Comparison of ENCODE assay signal across 15 cellular contexts in the genomic region with DNA sequence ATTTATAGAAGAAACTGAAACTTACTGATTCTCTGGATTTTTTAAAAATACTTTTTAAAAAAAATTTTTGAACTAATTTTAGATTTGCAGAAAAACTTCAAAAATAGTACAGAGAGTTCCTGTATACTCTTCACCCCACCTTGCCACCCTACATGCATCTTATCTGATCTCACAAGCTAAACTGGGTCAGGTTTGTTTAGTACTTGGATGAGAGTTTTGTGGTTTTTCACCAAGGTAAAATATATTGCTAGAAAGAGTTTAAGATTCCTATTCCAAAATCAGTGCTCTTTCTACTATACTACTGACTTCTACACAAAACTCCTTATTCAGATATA.
DNase-seq lines count a peak whose midpoint lies in the region; ATAC-seq and TF ChIP-seq lines count a peak whose summit lies in the region.
"Had no signal": no experiment of that assay in that cellular context is flagged by ENCODE, and none has a peak within 500 bp of the region (broad histone marks: within the 10 kb centered on the region; RNA-seq: fewer than 3 reads in every experiment).

No MANE protein-coding gene starts in this region.

- H3K4me3 ChIP-seq in CD8-positive, alpha-beta T cell (ENCODE audit: low read depth, low read length): no peak overlapping the region
- no peak overlapping the region for H3K4me3 ChIP-seq in right atrium auricular region
- H3K4me3 ChIP-seq: psoas muscle, transverse colon had no signal

- peak overlapping the region; percentile 50 for H3K27ac Mint-ChIP-seq in CD8-positive, alpha-beta T cell
- H3K27ac Mint-ChIP-seq in activated naive CD8-positive, alpha-beta T cell treated with anti-CD3 and anti-CD28 coated beads, Interleukin-2, amount 50 U/mL, for 24 hours: peak overlapping the region; percentile 91
- H3K27ac Mint-ChIP-seq: activated B cell treated with CpG ODN at 0.5 μM for 24 hours had no signal

- CTCF ChIA-PET in CD8-positive, alpha-beta T cell (lab: Charles Lee): interaction anchor here (1.1 kb wide), 2 partner anchors 322 to 443 kb away, joined by 3 read pairs; no protein-coding TSS in a partner anchor

- peak; percentile 84 for ATAC-seq in CD8-positive, alpha-beta T cell
- ATAC-seq in GM18868 (IDR thresholded peaks at IDR 0.05; ENCODE audit: unreplicated experiment): peak; percentile 74
- peak; percentile 64 for ATAC-seq in HG03039 (IDR thresholded peaks at IDR 0.05; ENCODE audit: unreplicated experiment)
- ATAC-seq in activated naive CD8-positive, alpha-beta T cell treated with anti-CD3 and anti-CD28 coated beads, Interleukin-2, amount 50 U/mL, for 24 hours: peak; percentile 37
- ATAC-seq: left ventricle myocardium superior, psoas muscle had no signal

- peak in 1 of 7 experiments; percentile 38 for DNase-seq in CD8-positive, alpha-beta T cell
- DNase-seq in activated naive CD8-positive, alpha-beta T cell treated with anti-CD3 and anti-CD28 coated beads, Interleukin-2, amount 50 U/mL, for 24 hours: no peak
- DNase-seq in substantia nigra (lab: John Stamatoyannopoulos, UW) (no peak), right atrium auricular region (ENCODE audit: low spot score) (no peak), foreskin melanocyte (no peak), OCI-M1 (lab: John Stamatoyannopoulos, UW) (no peak)
- DNase-seq: activated B cell treated with CpG ODN at 0.5 μM for 24 hours, C1 segment of cervical spinal cord, left ventricle myocardium superior, NCI-H187 treated with DMSO at 0.1 percent for 48 hours, NCI-H524 treated with DMSO at 0.1 percent for 48 hours, psoas muscle, transverse colon had no signal

- POLR2A ChIA-PET in CD8-positive, alpha-beta T cell (lab: Charles Lee): interaction anchor here (0.8 to 1.5 kb wide), 6 partner anchors 9 to 738 kb away, joined by 3 to 5 read pairs (median 3); no protein-coding TSS in a partner anchor

- no peak overlapping the region for H3K4me3 Mint-ChIP-seq in CD8-positive, alpha-beta T cell
- H3K4me3 Mint-ChIP-seq in activated naive CD8-positive, alpha-beta T cell treated with anti-CD3 and anti-CD28 coated beads, Interleukin-2, amount 50 U/mL, for 24 hours: no peak overlapping the region
- H3K4me3 Mint-ChIP-seq: activated B cell treated with CpG ODN at 0.5 μM for 24 hours had no signal

- no peak for TF ChIP-seq CTCF in CD8-positive, alpha-beta T cell (IDR thresholded peaks at IDR 0.05)
- no peak for TF ChIP-seq CTCF in right atrium auricular region (IDR thresholded peaks at IDR 0.05)

- intact Hi-C loops in CD8-positive, alpha-beta T cell (cut with DNase I, micrococcal nuclease): loop anchor here in 1 of 2 experiments (2.0 kb wide), 2 partner anchors 45 to 53 kb away; no protein-coding TSS in a partner anchor

- peaks cover 52% of the 10 kb centered on the region for H3K4me1 Mint-ChIP-seq in CD8-positive, alpha-beta T cell (ENCODE audit: low read depth)
- peaks cover 58% of the 10 kb centered on the region for H3K4me1 Mint-ChIP-seq in activated naive CD8-positive, alpha-beta T cell treated with anti-CD3 and anti-CD28 coated beads, Interleukin-2, amount 50 U/mL, for 24 hours

- no peaks in the 10 kb centered on the region for H3K27me3 Mint-ChIP-seq in CD8-positive, alpha-beta T cell (ENCODE audit: low read depth)
- H3K27me3 Mint-ChIP-seq in activated naive CD8-positive, alpha-beta T cell treated with anti-CD3 and anti-CD28 coated beads, Interleukin-2, amount 50 U/mL, for 24 hours: no peaks in the 10 kb centered on the region
- H3K27me3 Mint-ChIP-seq: activated B cell treated with CpG ODN at 0.5 μM for 24 hours had no signal

- no peaks in the 10 kb centered on the region for H3K9me3 ChIP-seq in CD8-positive, alpha-beta T cell (ENCODE audit: low read length)
- no peaks in the 10 kb centered on the region for H3K9me3 ChIP-seq in right atrium auricular region
- H3K9me3 ChIP-seq: psoas muscle had no signal

- no peaks in the 10 kb centered on the region for H3K36me3 ChIP-seq in CD8-positive, alpha-beta T cell (ENCODE audit: insufficient read depth, low read length)
- no peaks in the 10 kb centered on the region for H3K36me3 ChIP-seq in right atrium auricular region
- H3K36me3 ChIP-seq: transverse colon had no signal

- H3K9me3 Mint-ChIP-seq in CD8-positive, alpha-beta T cell: peaks cover 4% of the 10 kb centered on the region
- peaks cover 18% of the 10 kb centered on the region for H3K9me3 Mint-ChIP-seq in activated naive CD8-positive, alpha-beta T cell treated with anti-CD3 and anti-CD28 coated beads, Interleukin-2, amount 50 U/mL, for 24 hours

- no peaks in the 10 kb centered on the region for H3K27me3 ChIP-seq in CD8-positive, alpha-beta T cell (ENCODE audit: insufficient read depth, low read length)
- no peaks in the 10 kb centered on the region for H3K27me3 ChIP-seq in right atrium auricular region
- H3K27me3 ChIP-seq: transverse colon had no signal

- no peak overlapping the region for H3K27ac ChIP-seq in CD8-positive, alpha-beta T cell (ENCODE audit: low read depth, low read length)
- no peak overlapping the region for H3K27ac ChIP-seq in substantia nigra (ENCODE audit: low read depth, low read length, poor library complexity, severe bottlenecking)
- no peak overlapping the region for H3K27ac ChIP-seq in right atrium auricular region
- H3K27ac ChIP-seq: psoas muscle, transverse colon had no signal

- peaks cover 39% of the 10 kb centered on the region for H3K4me1 ChIP-seq in CD8-positive, alpha-beta T cell (ENCODE audit: insufficient read depth, low read length)
- H3K4me1 ChIP-seq in right atrium auricular region: no peaks in the 10 kb centered on the region
- H3K4me1 ChIP-seq: psoas muscle, transverse colon had no signal

- peaks cover 2% of the 10 kb centered on the region for H3K36me3 Mint-ChIP-seq in CD8-positive, alpha-beta T cell
- H3K36me3 Mint-ChIP-seq in activated naive CD8-positive, alpha-beta T cell treated with anti-CD3 and anti-CD28 coated beads, Interleukin-2, amount 50 U/mL, for 24 hours (ENCODE audit: low read depth): peaks cover 33% of the 10 kb centered on the region
